1 cellular context compared by ENCODE assay signal in genomic region chr1:11837767-11838348, GRCh38.
TF ChIP-seq lines count a peak whose summit lies in the region.

No MANE protein-coding gene starts in this region.

TF ChIP-seq in HepG2, 621 proteins besides CTCF, POLR2A, EP300 and RAD21:
- 0 out of 2 replicates have a peak, but pooled peaks have one; percentile 6 for TF ChIP-seq CHCHD3 (CRISPR knock-in tag; IDR thresholded peaks at IDR 0.05)
- TF ChIP-seq ZNF660 (CRISPR knock-in tag; IDR thresholded peaks at IDR 0.05; ENCODE audit: borderline replicate concordance, low read depth): no peak
